In the genomic region with DNA sequence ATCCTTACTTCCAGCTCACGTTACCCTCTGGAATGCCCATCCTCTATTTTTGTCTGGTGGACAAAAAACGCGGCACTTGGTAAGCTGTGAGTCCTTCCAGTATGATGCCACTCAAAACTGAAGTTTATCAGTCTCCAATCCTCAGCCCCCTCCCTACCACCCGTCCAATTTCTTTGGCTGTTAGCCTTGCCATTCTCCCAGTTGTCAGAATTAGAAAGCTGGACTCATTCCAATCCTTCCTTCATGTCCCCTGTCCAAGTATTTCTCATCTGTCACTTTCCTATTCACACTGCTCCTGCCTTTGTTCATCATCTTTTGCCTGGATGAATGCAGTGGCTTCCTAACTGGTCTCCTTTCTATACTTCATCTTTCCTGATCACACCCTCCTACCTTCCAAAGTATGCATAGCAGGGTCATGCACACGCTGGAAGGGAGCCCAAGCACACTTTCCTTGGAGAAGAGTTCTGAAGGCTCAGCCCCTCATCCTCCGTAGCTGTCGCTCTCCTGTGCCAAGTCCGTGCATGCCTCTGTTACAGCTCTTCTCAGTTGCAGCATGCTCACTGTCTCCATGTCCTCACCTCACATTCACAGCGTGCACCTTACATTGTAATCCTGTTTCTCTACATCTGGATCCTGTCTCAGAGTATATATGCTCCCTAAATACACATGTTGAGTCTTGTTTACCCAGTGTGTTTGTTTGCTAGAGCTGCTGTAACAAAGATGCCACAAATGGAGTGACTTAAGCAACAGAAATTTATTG, we compare ENCODE assay signal across 18 cellular contexts. TPM values are rescaled to one million over a fixed set of nuclear protein-coding genes. Genes with fewer than 3 reads are reported as not detected.
DNase-seq lines count a peak whose midpoint lies in the region; ATAC-seq and TF ChIP-seq lines count a peak whose summit lies in the region.
"Had no signal": no experiment of that assay in that cellular context is flagged by ENCODE, and none has a peak within 500 bp of the region (broad histone marks: within the 10 kb centered on the region; RNA-seq: fewer than 3 reads in every experiment).

No MANE protein-coding gene starts in this region.

- H3K27ac Mint-ChIP-seq in Caco-2 (ENCODE audit: unreplicated experiment) = peak overlapping the region; percentile 9
- H3K27ac Mint-ChIP-seq: activated T-cell treated with anti-CD3 and anti-CD28 coated beads, Interleukin-2, amount 50 U/mL, for 24 hours had no signal

- CTCF ChIA-PET in Caco-2 (lab: Charles Lee) = interaction anchor here (0.6 to 1.5 kb wide), 2 partner anchors 45 to 166 kb away, joined by 3 read pairs; no protein-coding TSS in a partner anchor
- CTCF ChIA-PET in IMR-90 (lab: Yijun Ruan, JAX) = interaction anchor here (1.0 kb wide), 1 partner anchor 11 kb away, joined by 3 read pairs; no protein-coding TSS in a partner anchor

- no peak overlapping the region for H4K8ac ChIP-seq in IMR-90 (ENCODE audit: low read depth in 2 of 2, low read length in 2 of 2)

- no peak overlapping the region; the same call in 1 of the 2 replicates for H3K4me2 ChIP-seq in IMR-90 (ENCODE audit: low read depth, low read length)
- H3K4me2 ChIP-seq: KMS-11 had no signal

- peaks cover 67% of the 10 kb centered on the region for H3K36me3 Mint-ChIP-seq in Caco-2 (ENCODE audit: insufficient read depth, unreplicated experiment)

- H3K9ac ChIP-seq in IMR-90 (ENCODE audit: low read depth, low read length) = no peak overlapping the region
- H3K9ac ChIP-seq: KMS-11 had no signal

- no peaks in the 10 kb centered on the region for H3K27me3 ChIP-seq in Caco-2 (replicated peaks; ENCODE audit: control insufficient read depth, insufficient read depth, low read length)
- no peaks in the 10 kb centered on the region for H3K27me3 ChIP-seq in IMR-90 (ENCODE audit: control insufficient read depth, insufficient read depth, low read length)
- no peaks in the 10 kb centered on the region for H3K27me3 ChIP-seq in left lung
- H3K27me3 ChIP-seq: BE2C had no signal

- H3K4me3 Mint-ChIP-seq in Caco-2 (ENCODE audit: unreplicated experiment) = no peak overlapping the region
- H3K4me3 Mint-ChIP-seq: activated T-cell treated with anti-CD3 and anti-CD28 coated beads, Interleukin-2, amount 50 U/mL, for 24 hours had no signal

- WGBS in IMR-90 (ENCODE audit: extremely low coverage in 2 of 2, insufficient read length in 1 of 2), 2 experiments = 47% methylated on average over 5 of the region's 9 CpGs; no CpG with 5 or more reads in 1 of the 2 experiments

- dilution Hi-C loops in IMR-90 (cut with HindIII; ENCODE audit: low sequenced_read_pairs, unreplicated experiment) = no loop called here

- no peak overlapping the region for H2AK5ac ChIP-seq in IMR-90 (ENCODE audit: low read depth, low read length)

- TF ChIP-seq POLR2A in IMR-90 (IDR thresholded peaks at IDR 0.05; ENCODE audit: low read depth, low read length) = no peak

- peaks cover 48% of the 10 kb centered on the region for H3K4me1 Mint-ChIP-seq in Caco-2 (ENCODE audit: low read depth, unreplicated experiment)

- no peak overlapping the region for H2BK15ac ChIP-seq in IMR-90 (ENCODE audit: low read depth, low read length)

- H3K18ac ChIP-seq in IMR-90 (ENCODE audit: low read depth, low read length) = no peak overlapping the region; the same call in 1 of the 2 replicates

- H3K23ac ChIP-seq in IMR-90 (ENCODE audit: low read depth, low read length) = peak overlapping the region; percentile 56; the same call in 1 of the 2 replicates

- ATAC-seq in IMR-90 (ENCODE audit: low read depth) (no peak), left lung (peak; percentile 56), omental fat pad (ENCODE audit: low FRiP score) (no peak)
- ATAC-seq: sciatic nerve; stimulated activated naive CD8-positive, alpha-beta T cell treated with anti-CD3 and anti-CD28 coated beads, Interleukin-15, Interleukin-2, amounts not matched to agents 100 U/mL and 50 U/mL, for 24 hours had no signal

- BruUV-seq in Caco-2 (replicated peaks; lab: Mats Ljungman, UMichigan) (no TSS peak), IMR-90 (replicated peaks; lab: Mats Ljungman, UMichigan) (no TSS peak)

- H3K9me3 ChIP-seq in Caco-2 (no peaks in the 10 kb centered on the region), IMR-90 (ENCODE audit: control insufficient read depth, insufficient read depth, low read length) (no peaks in the 10 kb centered on the region), left lung (no peaks in the 10 kb centered on the region)
- H3K9me3 ChIP-seq: BE2C had no signal

- H3K79me1 ChIP-seq in IMR-90 (ENCODE audit: low read depth in 1 of 2, low read length in 2 of 2) = peaks cover 21 to 23% of the 10 kb centered on the region in 2 experiments

- H4K5ac ChIP-seq in IMR-90 (ENCODE audit: low read depth, low read length) = no peak overlapping the region

- H3K4me3 ChIP-seq in Caco-2 (ENCODE audit: low read depth, low read length) (no peak overlapping the region), IMR-90 (ENCODE audit: insufficient read depth, low read depth, low read length) (no peak overlapping the region), left lung (no peak overlapping the region)

- 0 out of 2 replicates have a peak overlapping the region, but pooled peaks have one; percentile 25 for H2BK20ac ChIP-seq in IMR-90 (ENCODE audit: low read depth, low read length)

- H3K36me3 ChIP-seq in Caco-2 (ENCODE audit: control insufficient read depth, insufficient read depth, low read length) = no peaks in the 10 kb centered on the region
- H3K36me3 ChIP-seq in IMR-90 (ENCODE audit: control insufficient read depth, insufficient read depth, low read length) = no peaks in the 10 kb centered on the region
- H3K36me3 ChIP-seq in left lung = no peaks in the 10 kb centered on the region
- H3K36me3 ChIP-seq: BE2C had no signal

- H3K27ac ChIP-seq in IMR-90 (ENCODE audit: insufficient read depth, low read length) (no peak overlapping the region), left lung (no peak overlapping the region)
- H3K27ac ChIP-seq: KMS-11 had no signal

- DNase-seq in Caco-2 = no peak
- DNase-seq in IMR-90 = no peak
- peak; percentile 37 for DNase-seq in cerebellar cortex (ENCODE audit: low spot score)
- DNase-seq in left lung = no peak
- no peak for DNase-seq in omental fat pad (ENCODE audit: low spot score)
- no peak for DNase-seq in NCI-H1048 (lab: John Stamatoyannopoulos, UW)
- DNase-seq in HCEC 1CT = no peak
- DNase-seq in ecto neural progenitor cell (ENCODE audit: low spot score) = no peak
- DNase-seq: activated CD4-positive, alpha-beta T cell treated with anti-CD3 and anti-CD28 coated beads for 1 hour; activated T-cell treated with anti-CD3 and anti-CD28 coated beads, Interleukin-2, amount 50 U/mL, for 24 hours; amygdala; BE2C; effector CD8-positive, alpha-beta T cell; kidney; NCI-H2081; stimulated activated naive CD8-positive, alpha-beta T cell treated with anti-CD3 and anti-CD28 coated beads, Interleukin-15, Interleukin-2, amounts not matched to agents 100 U/mL and 50 U/mL, for 24 hours had no signal

- no peak overlapping the region for H4K91ac ChIP-seq in IMR-90 (ENCODE audit: insufficient read depth, low read depth, low read length)

- TF ChIP-seq RAD21 in IMR-90 (IDR thresholded peaks at IDR 0.05; ENCODE audit: low read length) = no peak

- TF ChIP-seq CTCF in Caco-2 (IDR thresholded peaks at IDR 0.05; ENCODE audit: insufficient read depth in 1 of 2, low read depth in 1 of 2, low read length in 1 of 2, severe bottlenecking in 1 of 2, unreplicated experiment in 1 of 2) (no peak), IMR-90 (conservative IDR thresholded peaks at IDR 0.05; ENCODE audit: low read depth, low read length) (no peak), left lung (IDR thresholded peaks at IDR 0.05) (no peak), omental fat pad (IDR thresholded peaks at IDR 0.05) (no peak)

- no peak overlapping the region for H3K4ac ChIP-seq in IMR-90 (ENCODE audit: low read depth, low read length)

- H2AK9ac ChIP-seq in IMR-90 (replicated peaks; ENCODE audit: low read depth, low read length, poor library complexity) = peak overlapping the region; percentile 66

- in situ Hi-C loops in IMR-90 (cut with MboI; ENCODE audit: low sequenced_read_pairs) = no loop called here

- H3K14ac ChIP-seq in IMR-90 (replicated peaks; ENCODE audit: low read depth, low read length) = 0 out of 2 replicates have a peak overlapping the region, but pooled peaks have one; percentile 1

- no peak overlapping the region for H2BK120ac ChIP-seq in IMR-90 (ENCODE audit: low read depth, low read length)

- no peaks in the 10 kb centered on the region for H3K9me3 Mint-ChIP-seq in Caco-2 (ENCODE audit: unreplicated experiment)
- H3K9me3 Mint-ChIP-seq: activated T-cell treated with anti-CD3 and anti-CD28 coated beads, Interleukin-2, amount 50 U/mL, for 24 hours had no signal

- no peaks in the 10 kb centered on the region for H3K27me3 Mint-ChIP-seq in Caco-2 (ENCODE audit: insufficient read depth, unreplicated experiment)
- H3K27me3 Mint-ChIP-seq: activated T-cell treated with anti-CD3 and anti-CD28 coated beads, Interleukin-2, amount 50 U/mL, for 24 hours had no signal

- no peak overlapping the region for H2BK5ac ChIP-seq in IMR-90 (ENCODE audit: low read depth, low read length, poor library complexity, severe bottlenecking)

- peak overlapping the region; percentile 37 for H2AFZ ChIP-seq in IMR-90 (replicated peaks; ENCODE audit: low read length, poor library complexity)

- intact Hi-C loops in Caco-2 (cut with micrococcal nuclease; ENCODE audit: unreplicated experiment) (no loop called here), IMR-90 (cut with micrococcal nuclease) (no loop called here), left lung (cut with DNase I) (no loop called here)

- H4K20me1 ChIP-seq in IMR-90 (ENCODE audit: insufficient read depth, low read length) = peaks cover 34% of the 10 kb centered on the region

- peaks cover 5% of the 10 kb centered on the region for H3K9me1 ChIP-seq in IMR-90 (ENCODE audit: insufficient read depth, low read length)

- H3K4me1 ChIP-seq in Caco-2 = peaks cover 36% of the 10 kb centered on the region
- H3K4me1 ChIP-seq in IMR-90 (ENCODE audit: control insufficient read depth, insufficient read depth, low read length) = peaks cover 5% of the 10 kb centered on the region
- peaks cover 15 to 66% of the 10 kb centered on the region in 2 donors for H3K4me1 ChIP-seq in left lung

- no peak overlapping the region for H3K56ac ChIP-seq in IMR-90 (ENCODE audit: extremely low read depth, insufficient read depth, low read length)

- POLR2A ChIA-PET in Caco-2 (lab: Charles Lee) (interaction anchor here (0.5 kb wide), 1 partner anchor 86 kb away, joined by 7 read pairs; a partner anchor contains a TSS), IMR-90 (lab: Charles Lee; ENCODE audit: unreplicated experiment) (no interaction called here)

TF ChIP-seq in IMR-90, 13 proteins besides CTCF, POLR2A, EP300 and RAD21 (continues in another document):
- no peak for TF ChIP-seq RFX5 (IDR thresholded peaks at IDR 0.05; ENCODE audit: low read depth, low read length)

RNA-seq across cellular contexts. Expression of a gene that starts 19.4 kb away (rescaled TPM):
- total RNA-seq in Caco-2 (2022) (1,761 and 2,076 TPM in 2 replicates), IMR-90 (2012; rRNA removed) (127 and 134 TPM in 2 replicates), left lung (100 to 1,000 TPM; 428 to 646 TPM), omental fat pad (100 to 1,000 TPM; 288 to 530 (median 485) TPM)
- polyA plus RNA-seq in IMR-90 (2012; rRNA removed) = 210 and 235 TPM in 2 replicates
- 149 and 158 TPM in 2 replicates for polyA plus RNA-seq in IMR-90 (2012; cell fraction: cytosol; rRNA removed)
- polyA plus RNA-seq in IMR-90 (2012; cell fraction: nucleus; rRNA removed; ENCODE audit: low replicate concordance) = 87.7 and 134 TPM in 2 replicates
